20 cellular contexts compared by ENCODE assay signal in the genomic region with DNA sequence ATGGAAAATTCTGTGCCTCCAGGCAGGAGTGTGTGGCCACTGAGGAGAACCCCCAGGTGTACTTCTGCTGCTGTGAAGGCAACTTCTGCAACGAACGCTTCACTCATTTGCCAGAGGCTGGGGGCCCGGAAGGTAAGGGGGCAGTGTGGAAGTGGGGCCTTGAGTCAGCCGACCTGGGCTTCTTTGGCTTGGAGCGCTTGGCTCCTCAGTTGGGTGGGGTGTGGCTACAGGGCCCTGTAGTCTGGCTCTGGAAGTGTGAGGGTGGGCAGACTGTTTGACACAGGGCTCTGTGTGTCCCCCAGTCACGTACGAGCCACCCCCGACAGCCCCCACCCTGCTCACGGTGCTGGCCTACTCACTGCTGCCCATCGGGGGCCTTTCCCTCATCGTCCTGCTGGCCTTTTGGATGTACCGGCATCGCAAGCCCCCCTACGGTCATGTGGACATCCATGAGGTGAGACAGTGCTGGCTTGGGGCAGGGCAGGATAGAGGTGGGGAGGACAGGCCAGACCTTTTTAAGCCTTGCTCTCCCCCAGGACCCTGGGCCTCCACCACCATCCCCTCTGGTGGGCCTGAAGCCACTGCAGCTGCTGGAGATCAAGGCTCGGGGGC. TPM values are rescaled to one million over a fixed set of nuclear protein-coding genes. Genes with fewer than 3 reads are reported as not detected.
DNase-seq lines count a peak whose midpoint lies in the region; ATAC-seq and TF ChIP-seq lines count a peak whose summit lies in the region.
"Had no signal": no experiment of that assay in that cellular context is flagged by ENCODE, and none has a peak within 500 bp of the region (broad histone marks: within the 10 kb centered on the region; RNA-seq: fewer than 3 reads in every experiment).

No MANE protein-coding gene starts in this region.

- CTCF ChIA-PET in CD8-positive, alpha-beta T cell (lab: Charles Lee): interaction anchor here (1.6 to 5.9 kb wide), 3 partner anchors 101 to 132 kb away, joined by 13 to 168 read pairs (median 17); a partner anchor contains a TSS
- CTCF ChIA-PET in PC-3 (lab: Charles Lee): no interaction called here

- no peak overlapping the region for H3K27ac ChIP-seq in CD8-positive, alpha-beta T cell (ENCODE audit: low read depth, low read length)
- H3K27ac ChIP-seq in H9 (ENCODE audit: insufficient read length, low read depth, low read length) (no peak overlapping the region), neuronal stem cell (replicated peaks; ENCODE audit: low read length) (no peak overlapping the region), PC-3 (ENCODE audit: low read length) (no peak overlapping the region)

- peaks cover 12% of the 10 kb centered on the region for H3K4me1 Mint-ChIP-seq in CD8-positive, alpha-beta T cell (ENCODE audit: low read depth)
- peaks cover 11 to 15% of the 10 kb centered on the region in 2 experiments for H3K4me1 Mint-ChIP-seq in H9
- peaks cover 7% of the 10 kb centered on the region for H3K4me1 Mint-ChIP-seq in chondrocyte (ENCODE audit: low read depth)

- H3K27me3 Mint-ChIP-seq in CD8-positive, alpha-beta T cell (ENCODE audit: low read depth): no peaks in the 10 kb centered on the region
- no peaks in the 10 kb centered on the region; the same call in 1 of the 2 replicates for H3K27me3 Mint-ChIP-seq in H9 (ENCODE audit: low read depth)
- no peaks in the 10 kb centered on the region for H3K27me3 Mint-ChIP-seq in chondrocyte (ENCODE audit: low read depth)
- H3K27me3 Mint-ChIP-seq: CD4-positive, CD25-positive, alpha-beta regulatory T cell had no signal

- no peaks in the 10 kb centered on the region for H3F3A ChIP-seq in PC-3 (ENCODE audit: low read length, unreplicated experiment)

- H2BK12ac ChIP-seq in H9 (ENCODE audit: insufficient read length, low read depth, low read length) (no peak overlapping the region), neuronal stem cell (ENCODE audit: low read length) (no peak overlapping the region)

- no CpG with 5 or more reads among the region's 15 CpGs for WGBS in H9 (ENCODE audit: extremely low coverage, insufficient read length, low lambda C conversion rate)
- WGBS in neuronal stem cell (ENCODE audit: extremely low coverage in 2 of 2, insufficient read length in 2 of 2, insufficient replicate concordance in 1 of 2), 2 donors: no CpG with 5 or more reads among the region's 15 CpGs

- POLR2A ChIA-PET in CD8-positive, alpha-beta T cell (lab: Charles Lee): no interaction called here
- POLR2A ChIA-PET in PC-3 (lab: Charles Lee; ENCODE audit: unreplicated experiment): no interaction called here

- peaks cover 3% of the 10 kb centered on the region for H3K36me3 ChIP-seq in CD8-positive, alpha-beta T cell (ENCODE audit: insufficient read depth, low read length)
- peaks cover 47 to 75% of the 10 kb centered on the region in 2 donors for H3K36me3 ChIP-seq in neuronal stem cell (replicated peaks in 1 of 2; ENCODE audit: control insufficient read depth in 2 of 2, insufficient read depth in 2 of 2, low read length in 2 of 2)
- H3K36me3 ChIP-seq in PC-3 (ENCODE audit: low read depth, low read length): no peaks in the 10 kb centered on the region

- no peak overlapping the region for H2BK120ac ChIP-seq in H9 (ENCODE audit: low read depth, low read length, poor library complexity, severe bottlenecking)
- no peak overlapping the region for H2BK120ac ChIP-seq in neuronal stem cell (ENCODE audit: low read depth, low read length)

- no TSS peak for BruUV-seq in PC-3 (replicated peaks; lab: Mats Ljungman, UMichigan)

- H3K79me1 ChIP-seq in H9 (ENCODE audit: insufficient read depth, low read depth, low read length, poor library complexity, severe bottlenecking) (peaks cover 3% of the 10 kb centered on the region), neuronal stem cell (ENCODE audit: low read depth, low read length) (peaks cover 21% of the 10 kb centered on the region)

- no peak overlapping the region for H3K4me3 ChIP-seq in CD8-positive, alpha-beta T cell (ENCODE audit: low read depth, low read length)
- H3K4me3 ChIP-seq in neuronal stem cell (ENCODE audit: low read length in 2 of 2) (no peak overlapping the region), PC-3 (ENCODE audit: low read length) (no peak overlapping the region)
- H3K4me3 ChIP-seq: GM23338, K562 had no signal

- H3K79me2 ChIP-seq in H9 (ENCODE audit: insufficient read depth, low read length) (peaks cover 15% of the 10 kb centered on the region; the same call in 1 of the 2 replicates), PC-3 (ENCODE audit: low read length) (no peaks in the 10 kb centered on the region)

- no peak for DNase-seq in CD8-positive, alpha-beta T cell
- DNase-seq in H9 (no peak), chondrocyte (ENCODE audit: low spot score) (peak; percentile 82), neuronal stem cell (ENCODE audit: low spot score) (no peak), NAMALWA (ENCODE audit: low spot score) (no peak), PC-3 (no peak), DMS114 treated with DMSO at 0.1 percent for 48 hours (lab: John Stamatoyannopoulos, UW; ENCODE audit: unreplicated experiment) (no peak)
- DNase-seq: ACHN; BE2C; C1 segment of cervical spinal cord; Caco-2; CD4-positive, CD25-positive, alpha-beta regulatory T cell; DMS153; DMS79; GDM1; HFFc6 had no signal

- no peaks in the 10 kb centered on the region for H3K9me3 ChIP-seq in CD8-positive, alpha-beta T cell (ENCODE audit: low read length)
- no peaks in the 10 kb centered on the region for H3K9me3 ChIP-seq in H9 (ENCODE audit: control insufficient read depth, low read depth, low read length)
- H3K9me3 ChIP-seq in neuronal stem cell (replicated peaks in 1 of 2; ENCODE audit: control insufficient read depth in 2 of 2, insufficient read depth in 1 of 2, low read depth in 1 of 2, low read length in 2 of 2): peaks cover 2 to 4% of the 10 kb centered on the region in 2 donors
- no peaks in the 10 kb centered on the region for H3K9me3 ChIP-seq in PC-3 (ENCODE audit: low read length)
- H3K9me3 ChIP-seq: BE2C, Caco-2 had no signal

- peak overlapping the region; percentile 52 for H3K27ac Mint-ChIP-seq in CD8-positive, alpha-beta T cell
- H3K27ac Mint-ChIP-seq in H9 (peak overlapping the region in 2 of 3 experiments; percentile 49 to 73; a peak in 3 of 7 replicates), chondrocyte (ENCODE audit: unreplicated experiment) (no peak overlapping the region)
- H3K27ac Mint-ChIP-seq: GM23338, HFFc6 had no signal

- no peak overlapping the region for H2BK20ac ChIP-seq in H9 (ENCODE audit: low read depth, low read length, poor library complexity, severe bottlenecking)

- no peak overlapping the region for H3T11ph ChIP-seq in H9 (ENCODE audit: low read length)

- H4K5ac ChIP-seq in H9 (ENCODE audit: insufficient read length, low read depth, low read length): no peak overlapping the region

- no peaks in the 10 kb centered on the region for H3K9me3 Mint-ChIP-seq in CD8-positive, alpha-beta T cell
- H3K9me3 Mint-ChIP-seq in H9 (no peaks in the 10 kb centered on the region), chondrocyte (ENCODE audit: low read depth) (no peaks in the 10 kb centered on the region)
- H3K9me3 Mint-ChIP-seq: CD4-positive, CD25-positive, alpha-beta regulatory T cell; HFFc6 had no signal

- no peak overlapping the region for H3K4me3 Mint-ChIP-seq in CD8-positive, alpha-beta T cell
- H3K4me3 Mint-ChIP-seq in H9 (no peak overlapping the region; a peak in 1 of 5 replicates), chondrocyte (ENCODE audit: unreplicated experiment) (no peak overlapping the region)
- H3K4me3 Mint-ChIP-seq: CD4-positive, CD25-positive, alpha-beta regulatory T cell; GM23338; HFFc6 had no signal

- no peak for TF ChIP-seq CTCF in CD8-positive, alpha-beta T cell (IDR thresholded peaks at IDR 0.05)
- no peak for TF ChIP-seq CTCF in H9 (conservative IDR thresholded peaks at IDR 0.05)
- TF ChIP-seq CTCF in chondrocyte (IDR thresholded peaks at IDR 0.05): no peak
- no peak for TF ChIP-seq CTCF in PC-3 (conservative IDR thresholded peaks at IDR 0.05; ENCODE audit: low read depth, low read length)

- H4K20me1 ChIP-seq in H9 (ENCODE audit: control insufficient read depth, insufficient read depth, insufficient read length) (peaks cover 2% of the 10 kb centered on the region), PC-3 (ENCODE audit: low read length) (no peaks in the 10 kb centered on the region)

- H4K8ac ChIP-seq in H9 (replicated peaks; ENCODE audit: insufficient read length, low read depth, low read length) (no peak overlapping the region), neuronal stem cell (ENCODE audit: low read depth, low read length) (no peak overlapping the region)

- H3K14ac ChIP-seq in H9 (ENCODE audit: insufficient read depth, low read length) (no peak overlapping the region), neuronal stem cell (ENCODE audit: low read length) (no peak overlapping the region)

- H3K23me2 ChIP-seq in H9 (ENCODE audit: insufficient read length, low read depth, low read length, poor library complexity, severe bottlenecking): no peaks in the 10 kb centered on the region

- H4K91ac ChIP-seq in H9 (ENCODE audit: insufficient read length, low read depth, low read length) (no peak overlapping the region), neuronal stem cell (ENCODE audit: low read depth, low read length, poor library complexity) (no peak overlapping the region)

- H3K9ac ChIP-seq in H9 (ENCODE audit: extremely low read depth, insufficient read length, low read length) (no peak overlapping the region), neuronal stem cell (ENCODE audit: low read depth, low read length, poor library complexity) (peak overlapping the region; percentile 21), PC-3 (ENCODE audit: low read length) (no peak overlapping the region)

- H3K36me3 Mint-ChIP-seq in CD8-positive, alpha-beta T cell: peaks cover 34% of the 10 kb centered on the region
- H3K36me3 Mint-ChIP-seq in H9 (ENCODE audit: insufficient read depth in 1 of 3, low read depth in 3 of 3): peaks cover 34 to 53% (median 53%) of the 10 kb centered on the region in 3 experiments
- peaks cover 6% of the 10 kb centered on the region for H3K36me3 Mint-ChIP-seq in chondrocyte (ENCODE audit: low read depth)

- H3K18ac ChIP-seq in H9 (ENCODE audit: insufficient read length, low read depth, low read length) (no peak overlapping the region), neuronal stem cell (ENCODE audit: low read length) (no peak overlapping the region)

- H3K56ac ChIP-seq in H9 (ENCODE audit: insufficient read length, low read depth, low read length): no peak overlapping the region

- H2AFZ ChIP-seq in H9 (ENCODE audit: low read length) (no peak overlapping the region), neuronal stem cell (ENCODE audit: low read length) (no peak overlapping the region), PC-3 (ENCODE audit: low read length) (no peak overlapping the region)
- H2AFZ ChIP-seq: GM23338 had no signal

- no peak overlapping the region for H3K23ac ChIP-seq in H9 (ENCODE audit: insufficient read length, low read depth, low read length)
- peak overlapping the region; percentile 11 for H3K23ac ChIP-seq in neuronal stem cell (ENCODE audit: low read depth, low read length, poor library complexity)

- no peak for ATAC-seq in CD8-positive, alpha-beta T cell
- no peak for ATAC-seq in PC-3
- ATAC-seq in HG03520 (IDR thresholded peaks at IDR 0.05; ENCODE audit: unreplicated experiment): no peak
- ATAC-seq: GM23338, HCT116, K562 had no signal

- H3K4me2 ChIP-seq in H9 (ENCODE audit: insufficient read depth, insufficient read length, low read length) (no peak overlapping the region), neuronal stem cell (ENCODE audit: insufficient read depth, low read length, poor library complexity, severe bottlenecking) (no peak overlapping the region), PC-3 (ENCODE audit: low read length) (no peak overlapping the region)
- H3K4me2 ChIP-seq: GM23338 had no signal

- H2AK5ac ChIP-seq in H9 (ENCODE audit: insufficient read length, low read length) (no peak overlapping the region), neuronal stem cell (ENCODE audit: low read depth, low read length) (no peak overlapping the region)

- H3K4ac ChIP-seq in H9 (ENCODE audit: low read depth, low read length) (no peak overlapping the region), neuronal stem cell (ENCODE audit: low read length) (no peak overlapping the region)

- intact Hi-C loops in CD8-positive, alpha-beta T cell (cut with DNase I, micrococcal nuclease): loop anchor here (2.0 to 5.0 kb wide), 3 partner anchors 131 to 621 kb away; a partner anchor contains a TSS
- intact Hi-C loops in PC-3 (cut with micrococcal nuclease): loop anchor here (2.0 kb wide), 1 partner anchor 131 kb away; a partner anchor contains a TSS

- H3K9me2 ChIP-seq in PC-3 (replicated peaks; ENCODE audit: low read length): no peaks in the 10 kb centered on the region

- no peaks in the 10 kb centered on the region for H3K27me3 ChIP-seq in CD8-positive, alpha-beta T cell (ENCODE audit: insufficient read depth, low read length)
- H3K27me3 ChIP-seq in H9 (ENCODE audit: insufficient read depth, low read length) (no peaks in the 10 kb centered on the region), neuronal stem cell (ENCODE audit: control insufficient read depth in 3 of 3, insufficient read depth in 3 of 3, low read depth in 1 of 3, low read length in 3 of 3) (no peaks in the 10 kb centered on the region), PC-3 (ENCODE audit: low read length) (no peaks in the 10 kb centered on the region)
- H3K27me3 ChIP-seq: BE2C had no signal

- H2BK5ac ChIP-seq in H9 (ENCODE audit: insufficient read length, low read length) (no peak overlapping the region), neuronal stem cell (ENCODE audit: low read length) (no peak overlapping the region)

- H3K4me1 ChIP-seq in CD8-positive, alpha-beta T cell (ENCODE audit: insufficient read depth, low read length): no peaks in the 10 kb centered on the region
- H3K4me1 ChIP-seq in H9 (ENCODE audit: insufficient read depth, low read length): no peaks in the 10 kb centered on the region
- no peaks in the 10 kb centered on the region for H3K4me1 ChIP-seq in neuronal stem cell (ENCODE audit: control insufficient read depth in 2 of 2, insufficient read depth in 1 of 2, low read depth in 1 of 2, low read length in 2 of 2)
- no peaks in the 10 kb centered on the region for H3K4me1 ChIP-seq in PC-3 (ENCODE audit: insufficient read depth, low read length)
- H3K4me1 ChIP-seq: BE2C, Caco-2 had no signal

- H2BK15ac ChIP-seq in H9 (ENCODE audit: low read depth, low read length): no peak overlapping the region
- no peak overlapping the region for H2BK15ac ChIP-seq in neuronal stem cell (ENCODE audit: low read length)

RNA-seq across cellular contexts. Expression of a gene that starts 18.2 kb away (rescaled TPM):
- total RNA-seq in CD8-positive, alpha-beta T cell: 10 to 100 TPM; 16.5 to 20.1 TPM
- total RNA-seq in H9 (2021) (14.1 and 15.0 TPM in 2 replicates), chondrocyte (16.0 to 21.6 TPM (median 16.5 TPM) in 3 replicates), PC-3 (2014; rRNA removed) (10.0 and 11.3 TPM in 2 replicates)
- 10.3 TPM for polyA plus RNA-seq in neuronal stem cell (2013, experiment 1 of 2)
- 11.4 TPM for polyA plus RNA-seq in neuronal stem cell (2013, experiment 2 of 2)

RNA-seq across cellular contexts. Expression of a gene that starts 24.3 kb away (rescaled TPM):
- total RNA-seq in CD8-positive, alpha-beta T cell: 1 to 10 TPM; 2.1 to 3.0 TPM
- total RNA-seq in H9 (2021) (99.9 and 105 TPM in 2 replicates), chondrocyte (4.3 to 5.2 TPM (median 4.9 TPM) in 3 replicates), PC-3 (2014; rRNA removed) (1.5 and 1.8 TPM in 2 replicates)
- polyA plus RNA-seq in neuronal stem cell (2013, experiment 1 of 2): 30.1 TPM
- 31.9 TPM for polyA plus RNA-seq in neuronal stem cell (2013, experiment 2 of 2)

Comparison
In these comparisons a context has a peak if more than half of its experiments do, and no peak if none do; other contexts are left out.
1. RNA of a gene that starts 24.3 kb away (total RNA-seq): 99.9 to 105 TPM in H9; 4.3 to 5.2 TPM in chondrocyte, 2.1 to 3.0 TPM in CD8-positive, alpha-beta T cell and 1.5 to 1.8 TPM in PC-3; every median in the first group is over 10 times any median in the second.